15 cellular contexts compared by ENCODE assay signal in the genomic region with DNA sequence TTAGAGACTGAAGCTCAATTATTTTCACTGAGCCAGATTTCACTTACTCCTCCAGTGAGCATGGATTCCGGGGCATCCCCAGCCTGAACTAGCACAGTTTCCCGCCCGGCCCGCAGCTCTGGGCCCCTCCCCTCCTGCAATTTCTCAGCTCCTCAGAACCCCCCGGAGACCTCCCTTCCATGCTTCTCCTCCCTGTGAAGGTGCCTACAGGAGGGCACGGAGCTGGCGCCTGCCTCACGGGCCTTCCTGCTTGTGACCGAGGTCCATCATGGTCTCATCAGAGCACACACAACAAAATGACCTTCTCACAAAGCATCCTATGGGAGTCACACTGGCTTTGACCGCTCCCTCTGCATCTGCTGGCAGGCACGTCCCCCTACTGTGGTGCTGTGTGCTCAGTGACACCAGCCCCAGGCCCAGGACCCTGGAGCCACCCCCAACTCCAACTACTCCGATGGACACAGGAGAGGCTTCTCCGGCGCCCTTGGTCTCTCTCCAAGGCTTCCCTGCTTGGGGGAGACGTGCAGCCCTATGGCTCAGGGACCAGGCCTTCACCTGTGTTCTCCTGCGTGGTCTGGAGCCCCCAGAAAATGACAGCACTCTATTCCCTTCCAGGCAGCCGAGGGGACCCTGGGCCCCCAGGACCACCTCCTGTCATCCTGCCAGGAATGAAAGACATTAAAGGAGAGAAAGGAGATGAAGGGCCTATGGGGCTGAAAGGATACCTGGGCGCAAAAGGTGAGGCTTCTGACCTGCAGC.
"Had no signal": no experiment of that assay in that cellular context is flagged by ENCODE, and none has a peak within 500 bp of the region (broad histone marks: within the 10 kb centered on the region; RNA-seq: fewer than 3 reads in every experiment).

No MANE protein-coding gene starts in this region.

- H3K27ac Mint-ChIP-seq: activated naive CD8-positive, alpha-beta T cell; stimulated activated memory B cell treated with anti-CD40 and anti-IgM and Interleukin-4, amounts not matched to agents 10 μg/mL and 1 μg/mL and 100 μg/mL, for 72 hours; T-helper 2 cell treated with Interferon-gamma antibody and Interleukin-4, amounts not matched to agents 5 μg/mL and 100 μg/mL, for 36 hours had no signal

- H3K4me1 Mint-ChIP-seq: stimulated activated memory B cell treated with anti-CD40 and anti-IgM and Interleukin-4, amounts not matched to agents 10 μg/mL and 1 μg/mL and 100 μg/mL, for 72 hours had no signal

- ATAC-seq: esophagus mucosa; left ventricle myocardium superior; stimulated activated memory B cell treated with anti-CD40 and anti-IgM and Interleukin-4, amounts not matched to agents 10 μg/mL and 1 μg/mL and 100 μg/mL, for 72 hours had no signal

- H3K27me3 ChIP-seq: brain microvascular endothelial cell, heart left ventricle, right atrium auricular region had no signal

- H3K27ac ChIP-seq: brain microvascular endothelial cell, heart left ventricle, right atrium auricular region had no signal

- H3K36me3 Mint-ChIP-seq: activated naive CD8-positive, alpha-beta T cell; naive B cell; stimulated activated memory B cell treated with anti-CD40 and anti-IgM and Interleukin-4, amounts not matched to agents 10 μg/mL and 1 μg/mL and 100 μg/mL, for 72 hours had no signal

- DNase-seq: activated CD4-positive, alpha-beta T cell treated with anti-CD3 and anti-CD28 coated beads, Interleukin-2, amount 50 U/mL, for 4 hours; activated CD4-positive, CD25-positive, alpha-beta regulatory T cell treated with anti-CD3 and anti-CD28 coated beads, Interleukin-2, amount 50 U/mL, for 72 hours; activated T-cell treated with anti-CD3 and anti-CD28 coated beads, Interleukin-2, amount 50 U/mL, for 1 hour; brain microvascular endothelial cell; dermis blood vessel endothelial cell; heart left ventricle; left ventricle myocardium superior; naive B cell; small intestine; SW 1271 had no signal

- H3K4me3 ChIP-seq: heart left ventricle, right atrium auricular region had no signal

- H3K9me3 Mint-ChIP-seq: naive B cell; stimulated activated memory B cell treated with anti-CD40 and anti-IgM and Interleukin-4, amounts not matched to agents 10 μg/mL and 1 μg/mL and 100 μg/mL, for 72 hours; T-helper 2 cell treated with Interferon-gamma antibody and Interleukin-4, amounts not matched to agents 5 μg/mL and 100 μg/mL, for 36 hours had no signal

- H3K4me1 ChIP-seq: right atrium auricular region had no signal

- H3K9me3 ChIP-seq: heart left ventricle, right atrium auricular region had no signal

- H3K4me3 Mint-ChIP-seq: activated naive CD8-positive, alpha-beta T cell; naive B cell; stimulated activated memory B cell treated with anti-CD40 and anti-IgM and Interleukin-4, amounts not matched to agents 10 μg/mL and 1 μg/mL and 100 μg/mL, for 72 hours; T-helper 2 cell treated with Interferon-gamma antibody and Interleukin-4, amounts not matched to agents 5 μg/mL and 100 μg/mL, for 36 hours had no signal
